In the genomic region with DNA sequence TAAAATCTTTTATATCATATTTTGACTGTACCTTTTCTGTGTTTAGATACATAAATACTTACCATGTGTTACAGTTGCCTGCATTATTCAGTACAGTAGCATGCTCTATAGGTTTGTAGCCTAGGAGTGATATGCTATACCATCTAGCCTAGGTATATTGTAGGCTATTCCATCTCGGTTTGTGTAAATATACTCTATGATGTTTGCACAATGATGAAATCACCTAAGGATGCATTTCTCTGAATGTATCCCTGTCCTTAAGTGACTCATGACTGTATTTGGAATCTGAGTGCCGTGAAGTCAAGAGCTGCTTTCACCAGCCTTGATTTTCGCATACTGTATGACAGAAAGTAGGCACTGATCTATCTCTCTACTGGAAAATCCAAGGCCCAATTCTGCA, we compare ENCODE assay signal across 12 cellular contexts.
DNase-seq lines count a peak whose midpoint lies in the region; ATAC-seq and TF ChIP-seq lines count a peak whose summit lies in the region.
"Had no signal": no experiment of that assay in that cellular context is flagged by ENCODE, and none has a peak within 500 bp of the region (broad histone marks: within the 10 kb centered on the region; RNA-seq: fewer than 3 reads in every experiment).

No MANE protein-coding gene starts in this region.

- H3K27me3 ChIP-seq in CD8-positive, alpha-beta memory T cell (ENCODE audit: insufficient read depth, low read length, poor library complexity, severe bottlenecking), result no peaks in the 10 kb centered on the region
- H3K27me3 ChIP-seq: esophagus squamous epithelium, MG63, stomach had no signal

- CTCF ChIA-PET in CD8-positive, alpha-beta memory T cell (lab: Charles Lee), result no interaction called here

- peak overlapping the region; percentile 36 for H3K27ac ChIP-seq in 22Rv1
- no peak overlapping the region for H3K27ac ChIP-seq in CD8-positive, alpha-beta memory T cell (ENCODE audit: low read depth, low read length)
- H3K27ac ChIP-seq: esophagus squamous epithelium had no signal

- H3K27ac Mint-ChIP-seq in CD8-positive, alpha-beta memory T cell, result peak overlapping the region in 2 of 8 donors; percentile 1 to 43
- H3K27ac Mint-ChIP-seq: activated naive CD4-positive, alpha-beta T cell treated with anti-CD3 and anti-CD28 coated beads, Interleukin-2, amount 50 U/mL, for 24 hours had no signal

- peaks cover 68 to 93% (median 88%) of the 10 kb centered on the region in 3 donors for H3K4me1 Mint-ChIP-seq in CD8-positive, alpha-beta memory T cell

- no peak overlapping the region for H3K4me3 ChIP-seq in foreskin fibroblast (ENCODE audit: low read depth in 1 of 2, low read length in 2 of 2)
- H3K4me3 ChIP-seq in CD8-positive, alpha-beta memory T cell (ENCODE audit: low read length), result no peak overlapping the region
- H3K4me3 ChIP-seq: esophagus squamous epithelium, MG63, stomach had no signal

- no peaks in the 10 kb centered on the region for H3K27me3 Mint-ChIP-seq in CD8-positive, alpha-beta memory T cell
- H3K27me3 Mint-ChIP-seq: activated naive CD4-positive, alpha-beta T cell treated with anti-CD3 and anti-CD28 coated beads, Interleukin-2, amount 50 U/mL, for 24 hours had no signal

- ATAC-seq in SK-N-SH treated with all-trans-retinoic acid at 6 μM for 48 hours (peak; percentile 76), GM21360 (IDR thresholded peaks at IDR 0.05; ENCODE audit: unreplicated experiment) (no peak), GM21619 (IDR thresholded peaks at IDR 0.05; ENCODE audit: unreplicated experiment) (no peak)

- TF ChIP-seq CTCF in 22Rv1 (IDR thresholded peaks at IDR 0.05), result no peak
- no peak for TF ChIP-seq CTCF in foreskin fibroblast (IDR thresholded peaks at IDR 0.05; ENCODE audit: low read depth, low read length)

- POLR2A ChIA-PET in CD8-positive, alpha-beta memory T cell (lab: Charles Lee), result no interaction called here

- H3K36me3 Mint-ChIP-seq in CD8-positive, alpha-beta memory T cell, result peaks cover 0 to 12% (median 5%) of the 10 kb centered on the region in 3 donors

- no peaks in the 10 kb centered on the region for H3K36me3 ChIP-seq in CD8-positive, alpha-beta memory T cell (ENCODE audit: insufficient read depth, low read length)
- H3K36me3 ChIP-seq: esophagus squamous epithelium, MG63, stomach had no signal

- peak; percentile 20 for DNase-seq in HPDE6-E6E7 (ENCODE audit: extremely low spot score)
- DNase-seq in foreskin fibroblast, result peak; percentile 70 to 84
- DNase-seq in NOMO-1 treated with DMSO at 0.1 percent for 48 hours (lab: John Stamatoyannopoulos, UW; ENCODE audit: unreplicated experiment), result no peak
- DNase-seq in CD8-positive, alpha-beta memory T cell, result no peak
- DNase-seq: esophagus squamous epithelium, MG63, stomach had no signal

- H3K9me3 ChIP-seq in CD8-positive, alpha-beta memory T cell (ENCODE audit: low read length), result no peaks in the 10 kb centered on the region
- H3K9me3 ChIP-seq: esophagus squamous epithelium, MG63, stomach had no signal

- H3K4me1 ChIP-seq in CD8-positive, alpha-beta memory T cell (ENCODE audit: insufficient read depth, low read length), result peaks cover 27% of the 10 kb centered on the region

- H3K4me3 Mint-ChIP-seq in CD8-positive, alpha-beta memory T cell, result no peak overlapping the region
- H3K4me3 Mint-ChIP-seq: activated naive CD4-positive, alpha-beta T cell treated with anti-CD3 and anti-CD28 coated beads, Interleukin-2, amount 50 U/mL, for 24 hours had no signal

- H3K9me3 Mint-ChIP-seq in CD8-positive, alpha-beta memory T cell, result no peaks in the 10 kb centered on the region
- H3K9me3 Mint-ChIP-seq: activated naive CD4-positive, alpha-beta T cell treated with anti-CD3 and anti-CD28 coated beads, Interleukin-2, amount 50 U/mL, for 24 hours had no signal

TF ChIP-seq in SK-N-SH treated with all-trans-retinoic acid at 6 μM for 48 hours, 23 proteins besides CTCF, POLR2A, EP300 and RAD21:
- TF ChIP-seq TCF4 (CRISPR knock-in tag; IDR thresholded peaks at IDR 0.05; ENCODE audit: borderline replicate concordance), result no peak

Comparison
In these comparisons a context has a peak if more than half of its experiments do, and no peak if none do; other contexts are left out.
1. DNase-seq: peak in HPDE6-E6E7 (single experiment) and foreskin fibroblast (2 of 2); none in NOMO-1 treated with DMSO at 0.1 percent for 48 hours (single experiment) and CD8-positive, alpha-beta memory T cell (0 of 5).